In genomic region chr12:6838854-6839253, GRCh38 we compare ENCODE assay signal across 19 cellular contexts. TPM values are rescaled to one million over a fixed set of nuclear protein-coding genes. Genes with fewer than 3 reads are reported as not detected.
DNase-seq lines count a peak whose midpoint lies in the region; ATAC-seq and TF ChIP-seq lines count a peak whose summit lies in the region.
"Had no signal": no experiment of that assay in that cellular context is flagged by ENCODE, and none has a peak within 500 bp of the region (broad histone marks: within the 10 kb centered on the region; RNA-seq: fewer than 3 reads in every experiment).

No MANE protein-coding gene starts in this region.

- H3K9ac ChIP-seq in OCI-LY3 (ENCODE audit: low read length), result no peak overlapping the region; the same call in 1 of the 2 replicates
- H3K9ac ChIP-seq: BLaER1 had no signal

- TF ChIP-seq CTCF in right atrium auricular region (IDR thresholded peaks at IDR 0.05) (no peak), OCI-LY3 (IDR thresholded peaks at IDR 0.05; ENCODE audit: low read depth, low read length) (no peak), CD14-positive monocyte (IDR thresholded peaks at IDR 0.05) (no peak)

- intact Hi-C loops in left ventricle myocardium superior (cut with micrococcal nuclease) (no loop called here), CD14-positive monocyte (cut with micrococcal nuclease) (no loop called here)

- no peaks in the 10 kb centered on the region for H3K27me3 ChIP-seq in right atrium auricular region
- no peaks in the 10 kb centered on the region for H3K27me3 ChIP-seq in OCI-LY3 (ENCODE audit: low read depth, low read length)

- H3K27ac ChIP-seq in right atrium auricular region (no peak overlapping the region), OCI-LY3 (ENCODE audit: low read length) (no peak overlapping the region)
- H3K27ac ChIP-seq: BLaER1, HL-60 had no signal

- peak; percentile 24 for DNase-seq in left ventricle myocardium superior
- DNase-seq in right atrium auricular region (ENCODE audit: low spot score), result no peak
- no peak for DNase-seq in memory B cell (ENCODE audit: low spot score in 2 of 2)
- DNase-seq in NCI-H446 (lab: John Stamatoyannopoulos, UW), result no peak
- no peak for DNase-seq in CD14-positive monocyte (ENCODE audit: low spot score)
- DNase-seq in NOMO-1 treated with DMSO at 0.1 percent for 48 hours (lab: John Stamatoyannopoulos, UW; ENCODE audit: unreplicated experiment), result no peak
- DNase-seq: 8988T; AML-193; Calu3; CD4-positive, CD25-positive, alpha-beta regulatory T cell; DMS 273 treated with DMSO at 0.1 percent for 48 hours; DMS79; EL; GOT3; HCEC 1CT; IMR-90 had no signal

- H3K36me3 ChIP-seq in right atrium auricular region (peaks cover 54% of the 10 kb centered on the region), OCI-LY3 (replicated peaks; ENCODE audit: low read depth, low read length) (no peaks in the 10 kb centered on the region)
- H3K36me3 ChIP-seq: BLaER1 had no signal

- ATAC-seq in left ventricle myocardium superior (no peak), memory B cell (ENCODE audit: low read depth) (no peak)

- no peaks in the 10 kb centered on the region for H3K36me3 Mint-ChIP-seq in memory B cell
- no peaks in the 10 kb centered on the region for H3K36me3 Mint-ChIP-seq in CD14-positive monocyte
- H3K36me3 Mint-ChIP-seq: CD4-positive, CD25-positive, alpha-beta regulatory T cell had no signal

- H3K4me3 Mint-ChIP-seq in memory B cell, result peak overlapping the region; percentile 21
- no peak overlapping the region for H3K4me3 Mint-ChIP-seq in CD14-positive monocyte
- H3K4me3 Mint-ChIP-seq: CD4-positive, CD25-positive, alpha-beta regulatory T cell had no signal

- H3K9me3 Mint-ChIP-seq in memory B cell (no peaks in the 10 kb centered on the region), CD14-positive monocyte (no peaks in the 10 kb centered on the region)
- H3K9me3 Mint-ChIP-seq: CD4-positive, CD25-positive, alpha-beta regulatory T cell had no signal

- H2AFZ ChIP-seq in OCI-LY3 (ENCODE audit: low read depth, low read length), result no peak overlapping the region

- H3K4me2 ChIP-seq in OCI-LY3 (ENCODE audit: low read length), result peak overlapping the region; percentile 85; the same call in 1 of the 2 replicates

- H3K4me3 ChIP-seq in right atrium auricular region (no peak overlapping the region), OCI-LY3 (ENCODE audit: low read length) (no peak overlapping the region)
- H3K4me3 ChIP-seq: BLaER1 had no signal

- H3K27ac Mint-ChIP-seq in memory B cell, result no peak overlapping the region
- H3K27ac Mint-ChIP-seq in CD14-positive monocyte, result peak overlapping the region in 2 of 7 donors; percentile 20 to 78
- H3K27ac Mint-ChIP-seq: CD4-positive, CD25-positive, alpha-beta regulatory T cell had no signal

- H4K20me1 ChIP-seq in OCI-LY3 (ENCODE audit: insufficient read depth, low read length), result no peaks in the 10 kb centered on the region
- H4K20me1 ChIP-seq: BLaER1 had no signal

- H3K79me2 ChIP-seq in OCI-LY3 (ENCODE audit: low read length), result no peaks in the 10 kb centered on the region

- H3K27me3 Mint-ChIP-seq in memory B cell (peaks cover 6% of the 10 kb centered on the region), CD14-positive monocyte (ENCODE audit: low read depth in 3 of 3) (peaks cover 0 to 4% (median 3%) of the 10 kb centered on the region in 3 donors)

- no peaks in the 10 kb centered on the region for H3K9me3 ChIP-seq in right atrium auricular region
- no peaks in the 10 kb centered on the region for H3K9me3 ChIP-seq in OCI-LY3 (ENCODE audit: insufficient read depth, low read length)
- H3K9me3 ChIP-seq: BLaER1 had no signal

- H3K4me1 ChIP-seq in right atrium auricular region (peaks cover 0 to 10% of the 10 kb centered on the region in 2 donors), OCI-LY3 (ENCODE audit: low read length) (peaks cover 45% of the 10 kb centered on the region)

- H3K4me1 Mint-ChIP-seq in memory B cell, result peaks cover 22% of the 10 kb centered on the region
- H3K4me1 Mint-ChIP-seq in CD14-positive monocyte, result no peaks in the 10 kb centered on the region

RNA-seq across cellular contexts. Expression of gene GNB3, which starts 1.9 kb away (rescaled TPM):
- total RNA-seq in left ventricle myocardium superior (5.4 TPM), right atrium auricular region (1 to 10 TPM in 1 of 2 donors, under 1 TPM in 1; 0.83 to 1.5 TPM)
- not detected for polyA plus RNA-seq in CD14-positive monocyte
- total RNA-seq: Calu3; CD4-positive, CD25-positive, alpha-beta regulatory T cell had no signal
- polyA plus RNA-seq: CD4-positive, CD25-positive, alpha-beta regulatory T cell had no signal

RNA-seq across cellular contexts. Expression of gene P3H3, which starts 10.6 kb away (rescaled TPM):
- total RNA-seq in left ventricle myocardium superior, result 11.5 TPM
- 10 to 100 TPM in 1 of 2 donors, 1 to 10 TPM in 1; 7.0 to 11.0 TPM for total RNA-seq in right atrium auricular region
- not detected for polyA plus RNA-seq in CD14-positive monocyte

RNA-seq across cellular contexts. Expression of gene CDCA3, which starts 12.2 kb away (rescaled TPM):
- total RNA-seq in left ventricle myocardium superior, result 0.32 TPM
- total RNA-seq in right atrium auricular region, result 1 to 10 TPM in 1 of 2 donors, under 1 TPM in 1; 0.39 to 1.7 TPM
- polyA plus RNA-seq in CD14-positive monocyte, result under 1 TPM; 0.57 to 0.61 TPM

RNA-seq across cellular contexts. Expression of gene USP5, which starts 13.1 kb away (rescaled TPM):
- 66.2 TPM for total RNA-seq in left ventricle myocardium superior
- total RNA-seq in right atrium auricular region, result 10 to 100 TPM; 35.3 to 45.1 TPM
- polyA plus RNA-seq in CD14-positive monocyte, result 10 to 100 TPM; 29.9 to 32.4 TPM

RNA-seq across cellular contexts. Expression of gene GPR162, which starts 17.2 kb away (rescaled TPM):
- total RNA-seq in left ventricle myocardium superior (5.3 TPM), right atrium auricular region (1 to 10 TPM in 1 of 2 donors, under 1 TPM in 1; 0.44 to 7.0 TPM)
- 10 to 100 TPM; 15.1 to 16.0 TPM for polyA plus RNA-seq in CD14-positive monocyte
- total RNA-seq: Calu3; CD4-positive, CD25-positive, alpha-beta regulatory T cell had no signal
- polyA plus RNA-seq: CD4-positive, CD25-positive, alpha-beta regulatory T cell had no signal
